In genomic region chr22:43487311-43488030, GRCh38 we compare ENCODE assay signal across 20 cellular contexts.
A peak's percentile ranks its signal among the peaks of the same experiment; 100 is the strongest.
DNase-seq lines count a peak whose midpoint lies in the region; ATAC-seq, FAIRE-seq and TF ChIP-seq lines count a peak whose summit lies in the region.
"Had no signal": no experiment of that assay in that cellular context is flagged by ENCODE, and none has a peak within 500 bp of the region (broad histone marks: within the 10 kb centered on the region; RNA-seq: fewer than 3 reads in every experiment).

No MANE protein-coding gene starts in this region.

- H4K20me1 ChIP-seq in osteoblast (ENCODE audit: insufficient read depth, low read length) (no peaks in the 10 kb centered on the region), hepatocyte (ENCODE audit: insufficient read depth, poor library complexity, severe bottlenecking) (no peaks in the 10 kb centered on the region)

- no peak for TF ChIP-seq CTCF in WERI-Rb-1 (IDR thresholded peaks at IDR 0.05; ENCODE audit: low read depth, low read length)
- no peak for TF ChIP-seq CTCF in brain (conservative IDR thresholded peaks at IDR 0.05)
- no peak for TF ChIP-seq CTCF in kidney (IDR thresholded peaks at IDR 0.05; ENCODE audit: borderline replicate concordance, extremely low read depth, insufficient read depth)
- no peak for TF ChIP-seq CTCF in osteoblast (IDR thresholded peaks at IDR 0.05; ENCODE audit: extremely low read depth, low read depth, low read length)
- TF ChIP-seq CTCF in GM13977 (IDR thresholded peaks at IDR 0.05; ENCODE audit: extremely low read depth, insufficient read depth, missing control alignments): no peak
- no peak for TF ChIP-seq CTCF in hepatocyte (IDR thresholded peaks at IDR 0.05; ENCODE audit: poor library complexity)

- no peak overlapping the region for H3K4me3 ChIP-seq in WERI-Rb-1 (ENCODE audit: low read depth, low read length)
- H3K4me3 ChIP-seq in kidney (ENCODE audit: low read length in 2 of 2): no peak overlapping the region
- H3K4me3 ChIP-seq in osteoblast (ENCODE audit: insufficient read depth, low read length): no peak overlapping the region
- no peak overlapping the region for H3K4me3 ChIP-seq in hepatocyte
- H3K4me3 ChIP-seq: A549 had no signal

- peaks cover 0 to 4% (median 3%) of the 10 kb centered on the region in 5 experiments for H3K9me3 Mint-ChIP-seq in brain

- 84% methylated on average over 19 of the region's 19 CpGs for WGBS in hepatocyte (ENCODE audit: low lambda C conversion rate, missing lambda C conversion rate)

- H3K27me3 ChIP-seq in WERI-Rb-1 (ENCODE audit: insufficient read depth, low read depth, severe bottlenecking) (no peaks in the 10 kb centered on the region), osteoblast (ENCODE audit: insufficient read depth, low read length) (no peaks in the 10 kb centered on the region), hepatocyte (no peaks in the 10 kb centered on the region)
- H3K27me3 ChIP-seq: BE2C had no signal

- DNase-seq in WERI-Rb-1: peak; percentile 84
- peak; percentile 53 for DNase-seq in kidney
- peak; percentile 73 for DNase-seq in osteoblast (ENCODE audit: insufficient read length, low spot score, missing footprints)
- DNase-seq in GM13977 (ENCODE audit: low spot score): no peak
- DNase-seq in hepatocyte (ENCODE audit: low spot score): no peak
- DNase-seq: BE2C; CD4-positive, alpha-beta memory T cell; DND-41; GDM1; IMR-90 had no signal

- peaks cover 34% of the 10 kb centered on the region for H3K4me1 Mint-ChIP-seq in brain
- H3K4me1 Mint-ChIP-seq: CD4-positive, alpha-beta memory T cell had no signal

- H2AFZ ChIP-seq in osteoblast (ENCODE audit: low read length) (no peak overlapping the region), hepatocyte (no peak overlapping the region)

- peak overlapping the region in 1 of 5 experiments; percentile 5 for H3K4me3 Mint-ChIP-seq in brain
- H3K4me3 Mint-ChIP-seq: CD4-positive, alpha-beta memory T cell had no signal

- ATAC-seq in HG03460 (IDR thresholded peaks at IDR 0.05; ENCODE audit: unreplicated experiment): no peak
- ATAC-seq in GM21447 (IDR thresholded peaks at IDR 0.05; ENCODE audit: unreplicated experiment): no peak
- ATAC-seq: A549, HCT116 had no signal

- H3K9me3 ChIP-seq in WERI-Rb-1 (ENCODE audit: severe bottlenecking) (no peaks in the 10 kb centered on the region), kidney (ENCODE audit: control insufficient read depth in 1 of 2, low read length in 2 of 2) (peaks cover 0 to 2% of the 10 kb centered on the region in 2 donors), osteoblast (ENCODE audit: low read depth, low read length) (no peaks in the 10 kb centered on the region), hepatocyte (ENCODE audit: low read depth) (no peaks in the 10 kb centered on the region)
- H3K9me3 ChIP-seq: A549, BE2C had no signal

- H3K4me1 ChIP-seq in kidney (ENCODE audit: control insufficient read depth in 1 of 2, insufficient read depth in 1 of 2, low read depth in 1 of 2, low read length in 2 of 2): no peaks in the 10 kb centered on the region
- H3K4me1 ChIP-seq in osteoblast (ENCODE audit: insufficient read depth, low read length): no peaks in the 10 kb centered on the region
- H3K4me1 ChIP-seq in hepatocyte (ENCODE audit: insufficient read depth): no peaks in the 10 kb centered on the region
- H3K4me1 ChIP-seq: A549, BE2C had no signal

- H3K27me3 Mint-ChIP-seq in brain: no peaks in the 10 kb centered on the region
- H3K27me3 Mint-ChIP-seq: CD4-positive, alpha-beta memory T cell had no signal

- H3K27ac ChIP-seq in WERI-Rb-1: peak overlapping the region; percentile 70
- H3K27ac ChIP-seq in kidney (ENCODE audit: low read depth in 2 of 2, low read length in 2 of 2): no peak overlapping the region
- no peak overlapping the region for H3K27ac ChIP-seq in osteoblast (ENCODE audit: low read depth, low read length)
- H3K27ac ChIP-seq in hepatocyte: no peak overlapping the region
- H3K27ac ChIP-seq: A549, C4-2B had no signal

- H3K79me2 ChIP-seq in osteoblast (ENCODE audit: insufficient read depth, low read length): no peaks in the 10 kb centered on the region
- H3K79me2 ChIP-seq in hepatocyte: no peaks in the 10 kb centered on the region

- H3K36me3 Mint-ChIP-seq in brain: no peaks in the 10 kb centered on the region
- H3K36me3 Mint-ChIP-seq: CD4-positive, alpha-beta memory T cell had no signal

- in situ Hi-C loops in GM13977 (cut with MboI; ENCODE audit: low pct_unique_long_range_greater_than_20kb, low sequenced_read_pairs, unreplicated experiment): no loop called here

- H3K9ac ChIP-seq in kidney (ENCODE audit: low read length in 2 of 2): no peak overlapping the region

- H3K36me3 ChIP-seq in WERI-Rb-1: no peaks in the 10 kb centered on the region
- H3K36me3 ChIP-seq in kidney (ENCODE audit: control insufficient read depth in 1 of 2, insufficient read depth in 2 of 2, low read length in 2 of 2): no peaks in the 10 kb centered on the region
- H3K36me3 ChIP-seq in osteoblast (ENCODE audit: insufficient read depth, low read length): no peaks in the 10 kb centered on the region
- no peaks in the 10 kb centered on the region for H3K36me3 ChIP-seq in hepatocyte (replicated peaks; ENCODE audit: insufficient read depth, low read depth)
- H3K36me3 ChIP-seq: BE2C had no signal

- no peaks in the 10 kb centered on the region for H3K9me2 ChIP-seq in hepatocyte (replicated peaks; ENCODE audit: insufficient read depth)

- no peak overlapping the region for H3K4me2 ChIP-seq in osteoblast (ENCODE audit: insufficient read depth, low read length)
- H3K4me2 ChIP-seq in hepatocyte: no peak overlapping the region
- H3K4me2 ChIP-seq: A549 had no signal

- FAIRE-seq in kidney (lab: Jason Lieb, UNC): no peak
- FAIRE-seq: A549, D721Med, GM12892, GM19239, H54 had no signal

- peak overlapping the region in 4 of 5 experiments; percentile 14 to 98 (median 86) for H3K27ac Mint-ChIP-seq in brain
- H3K27ac Mint-ChIP-seq: CD4-positive, alpha-beta memory T cell had no signal

- intact Hi-C loops in kidney (cut with DNase I): no loop called here

Comparison
In these comparisons a context has a peak if more than half of its experiments do, and no peak if none do; other contexts are left out.
1. DNase-seq: peak in WERI-Rb-1 (single experiment), kidney (single experiment) and osteoblast (single experiment); none in GM13977 (single experiment) and hepatocyte (single experiment).